In genomic region chr1:202160377-202160940, GRCh38 we compare ENCODE assay signal across 1 cellular context.
TF ChIP-seq lines count a peak whose summit lies in the region.

Gene PTPN7 (minus strand): TSS chr1:202160602. CDS start chr1:202159402, 1,200 bp downstream.

TF ChIP-seq in K562, 482 proteins besides CTCF, POLR2A, EP300 and RAD21 (continued from another document and continues in another):
- peak; percentile 72; the same call in 1 of the 2 replicates for TF ChIP-seq TCF15 (CRISPR knock-in tag; IDR thresholded peaks at IDR 0.05)
- TF ChIP-seq ZNF76 (CRISPR knock-in tag; IDR thresholded peaks at IDR 0.05; ENCODE audit: borderline replicate concordance), result peak; percentile 12; the same call in 1 of the 2 replicates
- peak; percentile 38; the same call in 1 of the 2 replicates for TF ChIP-seq CXXC5 (CRISPR knock-in tag; IDR thresholded peaks at IDR 0.05)
- TF ChIP-seq EGR1 (conservative IDR thresholded peaks at IDR 0.05), result peak; percentile 99
- TF ChIP-seq ZNF639 (CRISPR knock-in tag; conservative IDR thresholded peaks at IDR 0.05 in 1 of 2, IDR thresholded peaks at IDR 0.05 in 1 of 2), result 0 out of 4 replicates have a peak, but pooled peaks of 1 of the 2 experiments have one; percentile 21
- 0 out of 2 replicates have a peak, but pooled peaks have one; percentile 8 for TF ChIP-seq RB1 (IDR thresholded peaks at IDR 0.05; ENCODE audit: low read depth)
- no peak for TF ChIP-seq ZNF224 (CRISPR knock-in tag; IDR thresholded peaks at IDR 0.05)
- TF ChIP-seq POLR2AphosphoS5 (IDR thresholded peaks at IDR 0.05; ENCODE audit: control insufficient read depth, insufficient read depth, low read depth, low read length), result peak; percentile 39; the same call in 1 of the 2 replicates
- no peak for TF ChIP-seq HDAC8 (tag; IDR thresholded peaks at IDR 0.05)
- no peak for TF ChIP-seq PRDM10 (IDR thresholded peaks at IDR 0.05; ENCODE audit: partially characterized antibody)
- TF ChIP-seq ARID3B (CRISPR knock-in tag; IDR thresholded peaks at IDR 0.05; ENCODE audit: borderline replicate concordance), result 0 out of 2 replicates have a peak, but pooled peaks have one; percentile 11
- TF ChIP-seq KLF6 (CRISPR knock-in tag; IDR thresholded peaks at IDR 0.05; ENCODE audit: borderline replicate concordance), result no peak
- TF ChIP-seq RFX7 (CRISPR knock-in tag; IDR thresholded peaks at IDR 0.05), result peak; percentile 3; the same call in 1 of the 2 replicates
- 0 out of 2 replicates have a peak, but pooled peaks have one; percentile 25 for TF ChIP-seq JUNB (CRISPR knock-in tag; conservative IDR thresholded peaks at IDR 0.05)
- peak; percentile 74 for TF ChIP-seq ZBTB7A (IDR thresholded peaks at IDR 0.05; ENCODE audit: borderline replicate concordance, control insufficient read depth, low read depth, low read length)
- peak; percentile 92 for TF ChIP-seq CAMTA2 (CRISPR knock-in tag; conservative IDR thresholded peaks at IDR 0.05)
- TF ChIP-seq ETV1 (tag; conservative IDR thresholded peaks at IDR 0.05; ENCODE audit: low read depth), result 0 out of 2 replicates have a peak, but pooled peaks have one; percentile 8
- TF ChIP-seq ZNF584 (CRISPR knock-in tag; IDR thresholded peaks at IDR 0.05; ENCODE audit: low read depth), result peak; percentile 5; the same call in 1 of the 2 replicates
- TF ChIP-seq MBD2 (IDR thresholded peaks at IDR 0.05; ENCODE audit: borderline replicate concordance, low read depth), result peak; percentile 29; the same call in 1 of the 2 replicates
- peak; percentile 36 for TF ChIP-seq CREM (IDR thresholded peaks at IDR 0.05; ENCODE audit: low read depth)
- peak; percentile 85; the same call in 1 of the 2 replicates for TF ChIP-seq NR4A1 (CRISPR knock-in tag; IDR thresholded peaks at IDR 0.05)
- TF ChIP-seq NR4A1 (tag; IDR thresholded peaks at IDR 0.05), result no peak
- TF ChIP-seq HDGF (IDR thresholded peaks at IDR 0.05), result no peak
- 0 out of 2 replicates have a peak, but pooled peaks have one; percentile 42 for TF ChIP-seq CBX5 (IDR thresholded peaks at IDR 0.05; ENCODE audit: borderline replicate concordance, low read depth)
- TF ChIP-seq MAFK (IDR thresholded peaks at IDR 0.05; ENCODE audit: low read length), result no peak
- TF ChIP-seq ZNF592 (IDR thresholded peaks at IDR 0.05), result 0 out of 2 replicates have a peak, but pooled peaks have one; percentile 0
- TF ChIP-seq RBM34 (IDR thresholded peaks at IDR 0.05; ENCODE audit: borderline replicate concordance, insufficient read depth, low read length), result no peak
- peak; percentile 34; the same call in 1 of the 2 replicates for TF ChIP-seq ZBTB17 (CRISPR knock-in tag; IDR thresholded peaks at IDR 0.05)
- TF ChIP-seq ZNF589 (CRISPR knock-in tag; IDR thresholded peaks at IDR 0.05; ENCODE audit: low read depth), result peak; percentile 56; the same call in 1 of the 2 replicates
- TF ChIP-seq TCF7 (IDR thresholded peaks at IDR 0.05; ENCODE audit: borderline replicate concordance), result peak; percentile 42; the same call in 1 of the 2 replicates
- TF ChIP-seq ELF4 (CRISPR knock-in tag; IDR thresholded peaks at IDR 0.05), result 0 out of 2 replicates have a peak, but pooled peaks have one; percentile 50
- TF ChIP-seq THAP12 (CRISPR knock-in tag; IDR thresholded peaks at IDR 0.05), result peak; percentile 48; the same call in 1 of the 2 replicates
- TF ChIP-seq HNRNPL (IDR thresholded peaks at IDR 0.05; ENCODE audit: low read depth, low read length), result peak; percentile 82; the same call in 1 of the 2 replicates
- peak; percentile 53; the same call in 1 of the 2 replicates for TF ChIP-seq SPI1 (IDR thresholded peaks at IDR 0.05; ENCODE audit: borderline replicate concordance, low read depth, low read length)
- TF ChIP-seq ZBTB12 (CRISPR knock-in tag; IDR thresholded peaks at IDR 0.05), result no peak
- TF ChIP-seq HMG20A (CRISPR knock-in tag; conservative IDR thresholded peaks at IDR 0.05), result no peak
- TF ChIP-seq ZNF41 (CRISPR knock-in tag; conservative IDR thresholded peaks at IDR 0.05), result 0 out of 2 replicates have a peak, but pooled peaks have one; percentile 36
- peak; percentile 76 for TF ChIP-seq POLR2G (IDR thresholded peaks at IDR 0.05; ENCODE audit: low read depth, low read length)
- TF ChIP-seq ETS1 (conservative IDR thresholded peaks at IDR 0.05; ENCODE audit: control insufficient read depth, low read depth, low read length), result no peak; the same call in 1 of the 2 replicates
- TF ChIP-seq TBP (optimal IDR thresholded peaks at IDR 0.05; ENCODE audit: low read depth, low read length), result no peak
- peak; percentile 58 for TF ChIP-seq TAF1 (IDR thresholded peaks at IDR 0.05; ENCODE audit: control insufficient read depth, extremely low read depth, insufficient read depth, low read length, severe bottlenecking)
- peak; percentile 68; the same call in 1 of the 2 replicates for TF ChIP-seq ZNF57 (CRISPR knock-in tag; IDR thresholded peaks at IDR 0.05)
- TF ChIP-seq ZNF212 (CRISPR knock-in tag; IDR thresholded peaks at IDR 0.05), result 0 out of 2 replicates have a peak, but pooled peaks have one; percentile 12
- peak; percentile 95 for TF ChIP-seq MYNN (IDR thresholded peaks at IDR 0.05)
- TF ChIP-seq MYNN (CRISPR knock-in tag; IDR thresholded peaks at IDR 0.05), result no peak
- TF ChIP-seq TFAP4 (CRISPR knock-in tag; IDR thresholded peaks at IDR 0.05; ENCODE audit: borderline replicate concordance), result peak; percentile 71
- no peak for TF ChIP-seq RBM15 (IDR thresholded peaks at IDR 0.05; ENCODE audit: insufficient read depth, low read length)
- TF ChIP-seq MTA2 (IDR thresholded peaks at IDR 0.05; ENCODE audit: low read depth), result peak; percentile 33; the same call in 1 of the 2 replicates
